ENCODE assay signal across 8 cellular contexts in the genomic region with DNA sequence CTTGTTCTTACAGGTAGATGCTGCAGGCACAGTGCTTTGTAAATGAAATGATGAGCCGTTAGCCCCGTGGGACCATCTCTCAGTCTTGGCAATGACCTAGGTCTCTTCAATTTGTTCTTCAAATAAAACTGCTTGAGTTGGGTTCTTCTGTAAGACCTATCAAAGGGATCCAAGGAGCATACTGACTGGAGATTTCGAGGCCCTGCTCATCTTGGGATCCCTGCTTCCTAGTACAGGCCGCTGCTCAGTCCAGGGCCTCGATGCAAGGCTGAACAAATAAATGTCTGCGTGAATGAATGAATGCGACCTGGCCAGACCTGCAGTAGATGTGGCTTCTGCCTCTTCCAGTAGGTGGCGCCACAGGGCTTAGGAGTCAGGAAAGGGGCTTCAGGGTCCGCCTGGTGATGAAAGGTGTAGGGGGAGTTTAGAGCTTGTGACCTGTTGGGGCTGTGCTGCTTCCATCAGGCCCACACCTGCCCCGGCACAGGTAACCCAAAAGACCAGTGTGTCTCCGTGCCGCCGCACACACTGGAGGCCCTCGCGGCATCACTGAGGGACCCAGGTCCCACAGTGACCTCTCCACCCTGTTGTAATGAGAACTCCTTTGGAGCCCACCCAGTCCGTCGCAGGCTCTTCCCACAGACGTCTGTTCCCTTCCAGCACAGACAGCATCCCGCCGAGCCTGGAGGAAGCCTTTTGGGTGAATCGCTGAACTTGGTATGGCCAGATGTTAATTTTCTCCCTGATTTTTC. TPM values are rescaled to one million over a fixed set of nuclear protein-coding genes. Genes with fewer than 3 reads are reported as not detected.
DNase-seq lines count a peak whose midpoint lies in the region; ATAC-seq, FAIRE-seq and TF ChIP-seq lines count a peak whose summit lies in the region.

No MANE protein-coding gene starts in this region.

- DNase-seq in HCEC 1CT (peak; percentile 28), NOMO-1 treated with dmso at 0.1 percent for 144 hours (lab: John Stamatoyannopoulos, UW; ENCODE audit: unreplicated experiment) (peak; percentile 15), GM12878 (ENCODE audit: low read depth, low spot score) (no peak), iris pigment epithelial cell (ENCODE audit: low read depth) (peak; percentile 52)
- DNase-seq in stimulated activated CD4-positive, alpha-beta T cell treated with anti-CD3 and anti-CD28 coated beads, TNF-alpha, amount 100 ng/mL, for 48 hours (ENCODE audit: low read depth in 3 of 3): peak; percentile 17 to 38 (median 32)

- no peak overlapping the region for H3K4me2 ChIP-seq in GM12878 (ENCODE audit: control insufficient read depth, insufficient read depth)

- H3K27ac ChIP-seq in C4-2B: no peak overlapping the region
- no peak overlapping the region for H3K27ac ChIP-seq in GM12878 (ENCODE audit: control insufficient read depth, insufficient read depth)

- in situ Hi-C loops in GM12878 (cut with MboI): loop anchor here (10.0 kb wide), 1 partner anchor 528 kb away; no protein-coding TSS in a partner anchor

- SMC1A ChIA-PET in GM12878 (lab: Charles Lee; ENCODE audit: uncharacterized antibody, unreplicated experiment): no interaction called here

- FAIRE-seq in GM12878 (lab: Jason Lieb, UNC): no peak

- peak; percentile 85 for TF ChIP-seq CTCF in C4-2B (conservative IDR thresholded peaks at IDR 0.05)
- TF ChIP-seq CTCF in GM12878 (IDR thresholded peaks at IDR 0.05 in 2 of 3, conservative IDR thresholded peaks at IDR 0.05 in 1 of 3; ENCODE audit: control insufficient read depth in 2 of 3, extremely low read depth in 1 of 3, insufficient read depth in 1 of 3, low read depth in 3 of 3, low read length in 3 of 3): peak; percentile 59 to 70 (median 61)

- H3K4me1 ChIP-seq in GM12878 (ENCODE audit: control insufficient read depth, insufficient read depth, low read length): no peaks in the 10 kb centered on the region

- peaks cover 9 to 14% of the 10 kb centered on the region in 2 experiments; a peak in 3 of 4 replicates for H3K27me3 ChIP-seq in GM12878 (replicated peaks in 1 of 2; ENCODE audit: control insufficient read depth in 2 of 2, insufficient read depth in 2 of 2, low read length in 1 of 2)

- POLR2A ChIA-PET in GM12878 (lab: Charles Lee): no interaction called here

- TF ChIP-seq EP300 in GM12878 (IDR thresholded peaks at IDR 0.05; ENCODE audit: borderline replicate concordance in 1 of 2, control insufficient read depth in 1 of 2, low read depth in 2 of 2, low read length in 2 of 2): no peak

- H3K79me2 ChIP-seq in GM12878 (ENCODE audit: control insufficient read depth, insufficient read depth, low read length): no peaks in the 10 kb centered on the region

- no peaks in the 10 kb centered on the region for H4K20me1 ChIP-seq in GM12878 (ENCODE audit: control insufficient read depth, insufficient read depth)

- no peak for TF ChIP-seq POLR2A in GM12878 (IDR thresholded peaks at IDR 0.05; ENCODE audit: low read depth, low read length)

- intact Hi-C loops in GM12878 (cut with micrococcal nuclease; ENCODE audit: unreplicated experiment): loop anchor here (5.0 kb wide), 1 partner anchor 525 kb away; no protein-coding TSS in a partner anchor

- RAD21 ChIA-PET in GM12878 (lab: Charles Lee; ENCODE audit: unreplicated experiment): no interaction called here

- no peaks in the 10 kb centered on the region for H3K36me3 ChIP-seq in GM12878 (ENCODE audit: control insufficient read depth in 2 of 2, insufficient read depth in 2 of 2, low read length in 1 of 2)

- peak; percentile 66 for TF ChIP-seq RAD21 in GM12878 (IDR thresholded peaks at IDR 0.05; ENCODE audit: insufficient read depth, low read depth, low read length)

- H3K4me3 ChIP-seq in GM12878: no peak overlapping the region

- BruUV-seq in GM12878 (replicated peaks; lab: Mats Ljungman, UMichigan): no TSS peak

- ATAC-seq in GM12878 (peak; percentile 67), GM21515 (IDR thresholded peaks at IDR 0.05; ENCODE audit: unreplicated experiment) (no peak), GM18519 (IDR thresholded peaks at IDR 0.05; ENCODE audit: low FRiP score, unreplicated experiment) (no peak)

- no peak overlapping the region for H2AFZ ChIP-seq in GM12878 (ENCODE audit: control insufficient read depth, low read depth, low read length)

- no peaks in the 10 kb centered on the region for H3K9me3 ChIP-seq in GM12878 (replicated peaks; ENCODE audit: control insufficient read depth, insufficient read depth, low read length)

- CTCF ChIA-PET in GM12878 (lab: Yijun Ruan, JAX): interaction anchor here (0.7 to 2.9 kb wide), 4 partner anchors 10 to 233 kb away, joined by 3 to 14 read pairs (median 4); no protein-coding TSS in a partner anchor

- whole genome bisulfite sequencing in GM12878 (ENCODE audit: insufficient coverage, insufficient replicate concordance, low lambda C conversion rate, missing lambda C conversion rate): 45% methylated on average over 17 of the region's 21 CpGs

- H3K9ac ChIP-seq in GM12878 (ENCODE audit: control insufficient read depth, insufficient read depth, low read length): no peak overlapping the region

TF ChIP-seq in GM12878, 131 proteins besides CTCF, POLR2A, EP300 and RAD21:
- TF ChIP-seq ZNF24 (IDR thresholded peaks at IDR 0.05) (peak; percentile 94), SMC3 (IDR thresholded peaks at IDR 0.05; ENCODE audit: borderline replicate concordance, low read length) (peak; percentile 63; the same call in 1 of the 2 replicates), ZBED1 (IDR thresholded peaks at IDR 0.05; ENCODE audit: borderline replicate concordance) (no peak), EZH2 (IDR thresholded peaks at IDR 0.05; ENCODE audit: borderline replicate concordance, control insufficient read depth, low read depth, low read length) (peak; percentile 65; the same call in 1 of the 2 replicates)
TF ChIP-seq in GM12878: peak in this region for 3.

RNA-seq across cellular contexts. Expression of a gene that starts 4.4 kb away (rescaled TPM):
- total RNA-seq in GM12878 (2013; cell fraction: nucleolus; rRNA removed): not detected in 2 replicates
- under 0.01 and 0.05 TPM in 2 replicates for total RNA-seq in GM12878 (2014; rRNA removed)
- not detected in 2 replicates for total RNA-seq in GM12878 (2014; rRNA removed; fragmentation: Illumina TruSeq; extraction: Trizol)
- total RNA-seq in GM12878 (2021): 0.13 TPM in 1 of 2 replicates, not detected in the other
- 0.35 TPM for polyA plus RNA-seq in GM12878 (2011; ENCODE audit: low read depth)
- polyA plus RNA-seq in GM12878 (2011; rRNA removed): not detected in 2 replicates
- not detected in 2 replicates for polyA plus RNA-seq in GM12878 (2011; cell fraction: cytosol; rRNA removed)
- not detected in 2 replicates for polyA plus RNA-seq in GM12878 (2011; cell fraction: nucleus; rRNA removed)
- polyA plus RNA-seq in GM12878 (2012): 0.04 TPM in 1 of 2 replicates, not detected in the other
- polyA plus RNA-seq in GM12878 (2014; fragmentation: Illumina TruSeq; extraction: Trizol): 0.09 TPM in 1 of 2 replicates, not detected in the other
- not detected for polyA plus RNA-seq in GM12878 (2014; fragmentation: Nextera tagmentation; extraction: Ambion mirVana)
- polyA plus RNA-seq in GM12878 (2014; rRNA removed): 0.01 TPM in 2 replicates
- under 1 TPM; 0.15 TPM for polyA plus RNA-seq in GM12878 (2016; fragmentation: Nextera tagmentation; extraction: Ambion mirVana)
- not detected in 2 replicates for polyA minus RNA-seq in GM12878 (2011; rRNA and poly(A)+ RNA removed)
- not detected in 2 replicates for polyA minus RNA-seq in GM12878 (2011; cell fraction: cytosol; rRNA and poly(A)+ RNA removed)
- not detected in 2 replicates for polyA minus RNA-seq in GM12878 (2011; cell fraction: nucleus; rRNA and poly(A)+ RNA removed)

RNA-seq across cellular contexts. Expression of a gene that starts 53.0 kb away (rescaled TPM):
- total RNA-seq in GM12878 (2013; cell fraction: nucleolus; rRNA removed): 34.9 and 37.2 TPM in 2 replicates
- total RNA-seq in GM12878 (2014; rRNA removed): 12.6 and 12.7 TPM in 2 replicates
- total RNA-seq in GM12878 (2014; rRNA removed; fragmentation: Illumina TruSeq; extraction: Trizol): 11.7 and 12.3 TPM in 2 replicates
- 11.2 and 12.6 TPM in 2 replicates for total RNA-seq in GM12878 (2021)
- polyA plus RNA-seq in GM12878 (2011; ENCODE audit: low read depth): 11.7 TPM
- polyA plus RNA-seq in GM12878 (2011; rRNA removed): 22.7 and 23.6 TPM in 2 replicates
- 24.1 and 26.1 TPM in 2 replicates for polyA plus RNA-seq in GM12878 (2011; cell fraction: cytosol; rRNA removed)
- 14.3 and 17.4 TPM in 2 replicates for polyA plus RNA-seq in GM12878 (2011; cell fraction: nucleus; rRNA removed)
- 8.8 and 9.5 TPM in 2 replicates for polyA plus RNA-seq in GM12878 (2012)
- 17.9 and 20.4 TPM in 2 replicates for polyA plus RNA-seq in GM12878 (2014; fragmentation: Illumina TruSeq; extraction: Trizol)
- 1 to 10 TPM; 1.3 to 2.2 TPM for polyA plus RNA-seq in GM12878 (2014; fragmentation: Nextera tagmentation; extraction: Ambion mirVana)
- 17.2 and 18.8 TPM in 2 replicates for polyA plus RNA-seq in GM12878 (2014; rRNA removed)
- polyA plus RNA-seq in GM12878 (2016; fragmentation: Nextera tagmentation; extraction: Ambion mirVana): 10 to 100 TPM; 23.3 to 23.4 TPM
- polyA minus RNA-seq in GM12878 (2011; rRNA and poly(A)+ RNA removed): 20.4 and 29.5 TPM in 2 replicates
- polyA minus RNA-seq in GM12878 (2011; cell fraction: cytosol; rRNA and poly(A)+ RNA removed): 5.8 and 6.3 TPM in 2 replicates
- polyA minus RNA-seq in GM12878 (2011; cell fraction: nucleus; rRNA and poly(A)+ RNA removed): 12.5 and 22.3 TPM in 2 replicates
